In genomic region chr21:31872452-31873274, GRCh38 we compare ENCODE assay signal across 9 cellular contexts. TPM values are rescaled to one million over a fixed set of nuclear protein-coding genes. Genes with fewer than 3 reads are reported as not detected.
DNase-seq lines count a peak whose midpoint lies in the region; ATAC-seq and TF ChIP-seq lines count a peak whose summit lies in the region.
"Had no signal": no experiment of that assay in that cellular context is flagged by ENCODE, and none has a peak within 500 bp of the region (broad histone marks: within the 10 kb centered on the region; RNA-seq: fewer than 3 reads in every experiment).

Gene HUNK (plus strand): TSS chr21:31873020. CDS start chr21:31873675, 655 bp downstream.

- H2AFZ ChIP-seq in PC-3 (ENCODE audit: low read length) = 0 out of 2 replicates have a peak within 1 kb of the TSS, but pooled peaks have one; percentile 31

- POLR2A ChIA-PET in BJ (lab: Charles Lee) (no interaction called here), PC-3 (lab: Charles Lee; ENCODE audit: unreplicated experiment) (no interaction called here)

- H4K20me1 ChIP-seq in PC-3 (ENCODE audit: low read length) = no peaks in the 10 kb centered on the region

- DNase-seq in BJ (ENCODE audit: low read depth) (no peak), HFF-Myc (ENCODE audit: extremely low read depth, low read depth) (no peak), PC-3 (no peak), coronary artery (ENCODE audit: low spot score) (peak; percentile 65), right lobe of liver (peak in 2 of 3 donors; percentile 38 to 48)
- DNase-seq in activated CD4-positive, CD25-positive, alpha-beta regulatory T cell (lab: John Stamatoyannopoulos, UW) = no peak

- no peaks in the 10 kb centered on the region for H3K79me2 ChIP-seq in PC-3 (ENCODE audit: low read length)

- ATAC-seq in PC-3 (peak; percentile 60), right lobe of liver (peak; percentile 61 to 72 (median 70)), GM18511 (IDR thresholded peaks at IDR 0.05; ENCODE audit: unreplicated experiment) (no peak)

- no peaks in the 10 kb centered on the region for H3K9me2 ChIP-seq in PC-3 (replicated peaks; ENCODE audit: low read length)

- TF ChIP-seq CTCF in BJ (IDR thresholded peaks at IDR 0.05; ENCODE audit: insufficient read depth, low read depth, low read length) = peak; percentile 38; the same call in 1 of the 2 replicates
- no peak for TF ChIP-seq CTCF in HFF-Myc (IDR thresholded peaks at IDR 0.05; ENCODE audit: low read depth, low read length, missing control alignments)
- no peak for TF ChIP-seq CTCF in PC-3 (conservative IDR thresholded peaks at IDR 0.05; ENCODE audit: low read depth, low read length)
- TF ChIP-seq CTCF in coronary artery (IDR thresholded peaks at IDR 0.05) = no peak
- peak in 2 of 4 donors; percentile 15 to 24 for TF ChIP-seq CTCF in right lobe of liver (IDR thresholded peaks at IDR 0.05)

- H3K4me1 ChIP-seq in PC-3 (ENCODE audit: insufficient read depth, low read length) (no peaks in the 10 kb centered on the region), right lobe of liver (peaks cover 0 to 11% (median 0%) of the 10 kb centered on the region in 4 donors), subcutaneous abdominal adipose tissue (ENCODE audit: control insufficient read depth in 5 of 5, insufficient read depth in 5 of 5, low read length in 5 of 5) (peaks cover 1 to 35% (median 23%) of the 10 kb centered on the region in 5 donors)

- WGBS in right lobe of liver (ENCODE audit: insufficient coverage, low coverage, low lambda C conversion rate, missing lambda C conversion rate) = 10% methylated on average over 6 of the region's 74 CpGs

- CTCF ChIA-PET in BJ (lab: Yijun Ruan, JAX) = interaction anchor here (0.9 to 2.9 kb wide), 16 partner anchors 11 to 386 kb away, joined by 3 to 16 read pairs (median 4); no protein-coding TSS in a partner anchor
- CTCF ChIA-PET in PC-3 (lab: Charles Lee) = no interaction called here

- H3K4me2 ChIP-seq in PC-3 (ENCODE audit: low read length) = peak within 1 kb of the TSS; percentile 72

- BruUV-seq in PC-3 (replicated peaks; lab: Mats Ljungman, UMichigan) = no TSS peak

- H3K4me3 ChIP-seq in BJ (ENCODE audit: low read depth, low read length) (peak within 1 kb of the TSS; percentile 61), HFF-Myc (replicated peaks; ENCODE audit: low read depth, low read length) (peak within 1 kb of the TSS; percentile 56), PC-3 (ENCODE audit: low read length) (peak within 1 kb of the TSS; percentile 46; the same call in 1 of the 2 replicates), coronary artery (peak within 1 kb of the TSS; percentile 76), right lobe of liver (peak within 1 kb of the TSS; percentile 41 to 55 (median 49)), subcutaneous abdominal adipose tissue (ENCODE audit: low read depth in 1 of 5, low read length in 5 of 5) (peak within 1 kb of the TSS in 4 of 5 donors; percentile 55 to 71 (median 63))

- no peak for TF ChIP-seq POLR2A in right lobe of liver (IDR thresholded peaks at IDR 0.05)

- H3K36me3 ChIP-seq in BJ (ENCODE audit: control insufficient read depth, insufficient read depth, low read length) (no peaks in the 10 kb centered on the region), PC-3 (ENCODE audit: low read depth, low read length) (no peaks in the 10 kb centered on the region), right lobe of liver (no peaks in the 10 kb centered on the region), subcutaneous abdominal adipose tissue (ENCODE audit: control insufficient read depth in 5 of 5, insufficient read depth in 5 of 5, low read length in 5 of 5) (no peaks in the 10 kb centered on the region)

- no peaks in the 10 kb centered on the region for H3K9me3 ChIP-seq in PC-3 (ENCODE audit: low read length)
- no peaks in the 10 kb centered on the region for H3K9me3 ChIP-seq in right lobe of liver
- no peaks in the 10 kb centered on the region for H3K9me3 ChIP-seq in subcutaneous abdominal adipose tissue (ENCODE audit: control insufficient read depth in 5 of 5, low read length in 5 of 5)

- no peak within 1 kb of the TSS for H3K9ac ChIP-seq in PC-3 (ENCODE audit: low read length)
- peak within 1 kb of the TSS in 1 of 5 donors; percentile 30 for H3K9ac ChIP-seq in subcutaneous abdominal adipose tissue (ENCODE audit: low read length in 5 of 5)

- no peaks in the 10 kb centered on the region for H3F3A ChIP-seq in PC-3 (ENCODE audit: low read length, unreplicated experiment)

- H3K27me3 ChIP-seq in BJ (ENCODE audit: control insufficient read depth, insufficient read depth, low read length) (peaks cover 19% of the 10 kb centered on the region), PC-3 (ENCODE audit: low read length) (peaks cover 83% of the 10 kb centered on the region), right lobe of liver (no peaks in the 10 kb centered on the region), subcutaneous abdominal adipose tissue (ENCODE audit: control insufficient read depth in 5 of 5, insufficient read depth in 4 of 5, low read length in 5 of 5) (peaks cover 10 to 52% (median 20%) of the 10 kb centered on the region in 5 donors)

- intact Hi-C loops in PC-3 (cut with micrococcal nuclease) (no loop called here), right lobe of liver (cut with DNase I) (no loop called here)

- no peak within 1 kb of the TSS for H3K27ac ChIP-seq in PC-3 (ENCODE audit: low read length)
- H3K27ac ChIP-seq in coronary artery = no peak within 1 kb of the TSS
- no peak within 1 kb of the TSS for H3K27ac ChIP-seq in right lobe of liver
- H3K27ac ChIP-seq in subcutaneous abdominal adipose tissue (ENCODE audit: low read depth, low read length) = no peak within 1 kb of the TSS

RNA-seq across cellular contexts. Expression of gene HUNK, which starts in this region (rescaled TPM):
- polyA plus RNA-seq in BJ (2011; rRNA removed) = 0.28 and 0.70 TPM in 2 replicates
- polyA minus RNA-seq in BJ (2011; rRNA and poly(A)+ RNA removed) = 0.28 and 1.5 TPM in 2 replicates
- total RNA-seq in PC-3 (2014; rRNA removed) = not detected in 2 replicates
- under 1 TPM; 0.12 to 0.64 (median 0.32) TPM for total RNA-seq in right lobe of liver
- total RNA-seq: myocyte had no signal

Comparison
In these comparisons a context has a peak if more than half of its experiments do, and no peak if none do; other contexts are left out.
1. Peak in ATAC-seq, H3K4me3 ChIP-seq and H3K4me2 ChIP-seq in PC-3; RNA of the gene not detected or under 1 TPM.
2. Peak in DNase-seq, ATAC-seq and H3K4me3 ChIP-seq in right lobe of liver; RNA of the gene not detected or under 1 TPM.